Comparison of ENCODE assay signal across 3 cellular contexts in genomic region chr13:44867825-44868224, GRCh38.
TF ChIP-seq lines count a peak whose summit lies in the region.

No MANE protein-coding gene starts in this region.

TF ChIP-seq in IMR-90, 13 proteins besides CTCF, POLR2A, EP300 and RAD21 (continued from another document):
- no peak for TF ChIP-seq MXI1 (IDR thresholded peaks at IDR 0.05; ENCODE audit: borderline replicate concordance, low read depth, low read length)
- TF ChIP-seq RCOR1 (IDR thresholded peaks at IDR 0.05; ENCODE audit: insufficient replicate concordance, low read length) = no peak
- no peak for TF ChIP-seq ELK1 (IDR thresholded peaks at IDR 0.05; ENCODE audit: borderline replicate concordance, low read depth, low read length)
- no peak for TF ChIP-seq NFE2L2 (IDR thresholded peaks at IDR 0.05; ENCODE audit: low read depth, low read length)
- no peak for TF ChIP-seq CEBPB (IDR thresholded peaks at IDR 0.05; ENCODE audit: low read depth, low read length)

TF ChIP-seq in endothelial cell of umbilical vein, 7 proteins besides CTCF, POLR2A, EP300 and RAD21 (continued from another document):
- TF ChIP-seq GATA2 (IDR thresholded peaks at IDR 0.05; ENCODE audit: insufficient read depth, insufficient read length, low read depth, low read length) = no peak
- no peak for TF ChIP-seq MYC (IDR thresholded peaks at IDR 0.05; ENCODE audit: low read depth, low read length)
- no peak for TF ChIP-seq FOS (IDR thresholded peaks at IDR 0.05; ENCODE audit: borderline replicate concordance, insufficient read depth, low read length)
- no peak for TF ChIP-seq EZH2 (IDR thresholded peaks at IDR 0.05; ENCODE audit: borderline replicate concordance, low read depth, low read length, severe bottlenecking)
- TF ChIP-seq POLR2AphosphoS5 (IDR thresholded peaks at IDR 0.05; ENCODE audit: insufficient read depth, low read depth, low read length) = no peak
- no peak for TF ChIP-seq JUN (IDR thresholded peaks at IDR 0.05; ENCODE audit: borderline replicate concordance, insufficient read depth, insufficient read length, low read depth)

TF ChIP-seq in SK-N-SH treated with all-trans-retinoic acid at 6 μM for 48 hours, 23 proteins besides CTCF, POLR2A, EP300 and RAD21 (continued from another document):
- no peak for TF ChIP-seq CSRNP3 (CRISPR knock-in tag; IDR thresholded peaks at IDR 0.05)
- TF ChIP-seq PATZ1 (CRISPR knock-in tag; IDR thresholded peaks at IDR 0.05; ENCODE audit: borderline replicate concordance) = no peak
- no peak for TF ChIP-seq OSR1 (CRISPR knock-in tag; IDR thresholded peaks at IDR 0.05)
- TF ChIP-seq PPARA (CRISPR knock-in tag; IDR thresholded peaks at IDR 0.05; ENCODE audit: borderline replicate concordance) = no peak
- no peak for TF ChIP-seq GLIS3 (CRISPR knock-in tag; IDR thresholded peaks at IDR 0.05)
- TF ChIP-seq, protein P1, sequence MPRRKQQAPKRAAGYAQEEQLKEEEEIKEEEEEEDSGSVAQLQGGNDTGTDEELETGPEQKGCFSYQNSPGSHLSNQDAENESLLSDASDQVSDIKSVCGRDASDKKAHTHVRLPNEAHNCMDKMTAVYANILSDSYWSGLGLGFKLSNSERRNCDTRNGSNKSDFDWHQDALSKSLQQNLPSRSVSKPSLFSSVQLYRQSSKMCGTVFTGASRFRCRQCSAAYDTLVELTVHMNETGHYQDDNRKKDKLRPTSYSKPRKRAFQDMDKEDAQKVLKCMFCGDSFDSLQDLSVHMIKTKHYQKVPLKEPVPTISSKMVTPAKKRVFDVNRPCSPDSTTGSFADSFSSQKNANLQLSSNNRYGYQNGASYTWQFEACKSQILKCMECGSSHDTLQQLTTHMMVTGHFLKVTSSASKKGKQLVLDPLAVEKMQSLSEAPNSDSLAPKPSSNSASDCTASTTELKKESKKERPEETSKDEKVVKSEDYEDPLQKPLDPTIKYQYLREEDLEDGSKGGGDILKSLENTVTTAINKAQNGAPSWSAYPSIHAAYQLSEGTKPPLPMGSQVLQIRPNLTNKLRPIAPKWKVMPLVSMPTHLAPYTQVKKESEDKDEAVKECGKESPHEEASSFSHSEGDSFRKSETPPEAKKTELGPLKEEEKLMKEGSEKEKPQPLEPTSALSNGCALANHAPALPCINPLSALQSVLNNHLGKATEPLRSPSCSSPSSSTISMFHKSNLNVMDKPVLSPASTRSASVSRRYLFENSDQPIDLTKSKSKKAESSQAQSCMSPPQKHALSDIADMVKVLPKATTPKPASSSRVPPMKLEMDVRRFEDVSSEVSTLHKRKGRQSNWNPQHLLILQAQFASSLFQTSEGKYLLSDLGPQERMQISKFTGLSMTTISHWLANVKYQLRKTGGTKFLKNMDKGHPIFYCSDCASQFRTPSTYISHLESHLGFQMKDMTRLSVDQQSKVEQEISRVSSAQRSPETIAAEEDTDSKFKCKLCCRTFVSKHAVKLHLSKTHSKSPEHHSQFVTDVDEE (CRISPR knock-in tag; IDR thresholded peaks at IDR 0.05) = no peak
- no peak for TF ChIP-seq ARNTL (CRISPR knock-in tag; IDR thresholded peaks at IDR 0.05; ENCODE audit: borderline replicate concordance, low read depth)
- TF ChIP-seq, protein P2, sequence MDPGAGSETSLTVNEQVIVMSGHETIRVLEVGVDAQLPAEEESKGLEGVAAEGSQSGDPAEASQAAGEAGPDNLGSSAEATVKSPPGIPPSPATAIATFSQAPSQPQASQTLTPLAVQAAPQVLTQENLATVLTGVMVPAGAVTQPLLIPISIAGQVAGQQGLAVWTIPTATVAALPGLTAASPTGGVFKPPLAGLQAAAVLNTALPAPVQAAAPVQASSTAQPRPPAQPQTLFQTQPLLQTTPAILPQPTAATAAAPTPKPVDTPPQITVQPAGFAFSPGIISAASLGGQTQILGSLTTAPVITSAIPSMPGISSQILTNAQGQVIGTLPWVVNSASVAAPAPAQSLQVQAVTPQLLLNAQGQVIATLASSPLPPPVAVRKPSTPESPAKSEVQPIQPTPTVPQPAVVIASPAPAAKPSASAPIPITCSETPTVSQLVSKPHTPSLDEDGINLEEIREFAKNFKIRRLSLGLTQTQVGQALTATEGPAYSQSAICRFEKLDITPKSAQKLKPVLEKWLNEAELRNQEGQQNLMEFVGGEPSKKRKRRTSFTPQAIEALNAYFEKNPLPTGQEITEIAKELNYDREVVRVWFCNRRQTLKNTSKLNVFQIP (CRISPR knock-in tag; IDR thresholded peaks at IDR 0.05; ENCODE audit: borderline replicate concordance, low read depth) = no peak
- no peak for TF ChIP-seq ZFP3 (CRISPR knock-in tag; IDR thresholded peaks at IDR 0.05)
- no peak for TF ChIP-seq ZNF8 (CRISPR knock-in tag; IDR thresholded peaks at IDR 0.05)
